Comparison of ENCODE assay signal across 8 cellular contexts in the genomic region with DNA sequence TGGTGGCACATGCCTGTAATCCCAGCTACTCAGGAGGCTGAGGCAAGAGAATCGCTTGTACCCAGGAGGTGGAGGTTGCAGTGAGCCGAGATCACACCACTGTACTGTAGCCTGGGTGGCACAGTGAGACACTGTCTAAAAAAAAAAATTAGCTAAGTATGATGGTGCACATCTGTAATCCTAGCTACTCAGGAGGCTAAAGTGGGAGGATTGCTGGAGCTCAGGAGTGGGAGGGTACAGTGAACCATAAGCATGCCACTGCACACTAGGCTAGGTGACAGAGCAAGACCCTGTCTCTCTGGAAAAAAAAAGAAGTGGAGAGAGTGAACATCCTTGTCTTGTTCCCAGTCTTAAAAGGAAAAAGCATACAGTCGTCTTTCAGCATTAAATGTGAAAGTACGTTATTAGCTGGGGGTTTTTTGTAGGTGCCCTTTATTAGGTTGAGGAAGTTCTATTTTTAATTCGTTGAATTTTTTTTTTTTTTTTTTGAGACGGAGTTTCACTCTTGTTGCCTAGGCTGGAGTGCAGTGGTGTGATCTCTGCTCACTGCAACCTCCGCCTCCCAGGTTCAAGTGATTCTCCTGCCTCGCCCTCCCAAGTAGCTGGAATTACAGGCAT. TPM values are rescaled to one million over a fixed set of nuclear protein-coding genes. Genes with fewer than 3 reads are reported as not detected.
DNase-seq lines count a peak whose midpoint lies in the region; ATAC-seq and TF ChIP-seq lines count a peak whose summit lies in the region.
"Not testable (repeated sequence)": the region's sequence is repeated elsewhere in the genome, so short reads cannot be mapped to it uniquely, and the experiment has no call there.

No MANE protein-coding gene starts in this region.

- H3K27ac ChIP-seq in MM.1S (ENCODE audit: low read length): peak overlapping the region; percentile 80

- H3K4me1 ChIP-seq in MM.1S (ENCODE audit: low read length): peaks cover 22% of the 10 kb centered on the region

- peaks cover 0 to 13% (median 4%) of the 10 kb centered on the region in 3 donors for H3K4me1 Mint-ChIP-seq in naive B cell

- peak overlapping the region; percentile 77; the same call in 1 of the 2 replicates for H3K4me2 ChIP-seq in MM.1S (ENCODE audit: low read depth, low read length)

- not testable (repeated sequence) for H3K36me3 ChIP-seq in MM.1S (replicated peaks; ENCODE audit: insufficient read depth, low read length)

- peaks cover 30 to 41% of the 10 kb centered on the region in 2 donors for H3K36me3 Mint-ChIP-seq in naive B cell

- H3K9me3 Mint-ChIP-seq in naive B cell: not testable (repeated sequence)

- not testable (repeated sequence) for TF ChIP-seq CTCF in GM10266 (IDR thresholded peaks at IDR 0.05; ENCODE audit: control insufficient read depth, insufficient read depth, low read depth, missing control alignments); MM.1S (IDR thresholded peaks at IDR 0.05; ENCODE audit: low read length)

- H3K9ac ChIP-seq in MM.1S (ENCODE audit: low read length): peak overlapping the region; percentile 38; the same call in 1 of the 2 replicates

- peak overlapping the region in 3 of 6 donors; percentile 50 to 80 (median 77) for H3K27ac Mint-ChIP-seq in naive B cell

- peak overlapping the region; percentile 41 for H2AFZ ChIP-seq in MM.1S (ENCODE audit: low read length)

- ATAC-seq in GM18519 (IDR thresholded peaks at IDR 0.05; ENCODE audit: low FRiP score, unreplicated experiment) (peak; percentile 57), GM19351 (IDR thresholded peaks at IDR 0.05; ENCODE audit: unreplicated experiment) (peak; percentile 57), GM21723 (IDR thresholded peaks at IDR 0.05; ENCODE audit: unreplicated experiment) (peak; percentile 73), HG02852 (IDR thresholded peaks at IDR 0.05; ENCODE audit: unreplicated experiment) (peak; percentile 67), HG03378 (IDR thresholded peaks at IDR 0.05; ENCODE audit: unreplicated experiment) (peak; percentile 64), naive B cell (ENCODE audit: low read depth in 2 of 2) (peak; percentile 32 to 41)

- H3K9me3 ChIP-seq in MM.1S (replicated peaks; ENCODE audit: insufficient read depth, low read length): not testable (repeated sequence)

- not testable (repeated sequence) for H3F3A ChIP-seq in MM.1S (ENCODE audit: insufficient read depth, low read length)

- H3K27me3 Mint-ChIP-seq in naive B cell: not testable (repeated sequence)

- H3K27me3 ChIP-seq in MM.1S (replicated peaks; ENCODE audit: insufficient read depth, low read length): not testable (repeated sequence)

- not testable (repeated sequence) for H4K20me1 ChIP-seq in MM.1S (ENCODE audit: insufficient read depth, low read length)

- not testable (repeated sequence) for H3K79me2 ChIP-seq in MM.1S (ENCODE audit: low read length)

- peak; percentile 22 for DNase-seq in GM10266 (ENCODE audit: extremely low spot score)
- peak; percentile 68 for DNase-seq in MM.1S
- not testable (repeated sequence) for DNase-seq in naive B cell

- H3K9me2 ChIP-seq in MM.1S (replicated peaks; ENCODE audit: insufficient read depth, low read length): not testable (repeated sequence)

- H3K4me3 ChIP-seq in MM.1S (ENCODE audit: low read length): peak overlapping the region; percentile 46

- H3K4me3 Mint-ChIP-seq in naive B cell: peak overlapping the region in 7 of 8 donors; percentile 19 to 71 (median 42)

RNA-seq across cellular contexts. Expression of a gene that starts 25.3 kb away (rescaled TPM):
- 10 to 100 TPM; 66.0 to 87.6 (median 75.1) TPM for polyA plus RNA-seq in naive B cell (ENCODE audit: low read depth in 6 of 6)

RNA-seq across cellular contexts. Expression of a gene that starts 42.2 kb away (rescaled TPM):
- polyA plus RNA-seq in naive B cell (ENCODE audit: low read depth in 6 of 6): 10 to 100 TPM; 32.6 to 42.8 (median 39.9) TPM

RNA-seq across cellular contexts. Expression of a gene that starts 42.2 kb away (rescaled TPM):
- polyA plus RNA-seq in naive B cell (ENCODE audit: low read depth in 6 of 6): 1 to 10 TPM in 4 of 6 donors, under 1 TPM in 1, not detected in 1; 0.50 to 2.0 (median 1.5) TPM
